ENCODE assay signal across 8 cellular contexts in genomic region chr3:25594007-25594502, GRCh38.
A peak's percentile ranks its signal among the peaks of the same experiment; 100 is the strongest.
DNase-seq lines count a peak whose midpoint lies in the region; ATAC-seq, FAIRE-seq and TF ChIP-seq lines count a peak whose summit lies in the region.

No MANE protein-coding gene starts in this region.

- intact Hi-C loops in endothelial cell of umbilical vein (cut with micrococcal nuclease): loop anchor here (1.0 to 5.0 kb wide), 10 partner anchors 85 to 914 kb away; partner anchors contain the start of gene RARB

- H3K27me3 Mint-ChIP-seq in naive B cell: no peaks in the 10 kb centered on the region

- no peaks in the 10 kb centered on the region for H3K9me1 ChIP-seq in endothelial cell of umbilical vein (replicated peaks; ENCODE audit: control insufficient read depth, extremely low read depth, insufficient read depth, low read length)

- in situ Hi-C loops in GM13976 (cut with MboI; ENCODE audit: low sequenced_read_pairs, unreplicated experiment): loop anchor here (25.0 kb wide), 1 partner anchor 632 kb away; no protein-coding TSS in a partner anchor

- H3K9me3 ChIP-seq in endothelial cell of umbilical vein (replicated peaks; ENCODE audit: control insufficient read depth, insufficient read depth, low read length): no peaks in the 10 kb centered on the region

- H3K4me1 ChIP-seq in endothelial cell of umbilical vein (ENCODE audit: control insufficient read depth, extremely low read depth, insufficient read depth, low read length): peaks cover 6% of the 10 kb centered on the region

- DNase-seq in AML-193 (lab: John Stamatoyannopoulos, UW) (peak; percentile 72 to 79), GM13976 (ENCODE audit: low spot score) (no peak), RCC 7860 (ENCODE audit: low spot score) (peak; percentile 20), endothelial cell of umbilical vein (ENCODE audit: low read depth, low spot score) (peak; percentile 90), naive B cell (peak; percentile 21)
- no peak for DNase-seq in effector CD8-positive, alpha-beta T cell (lab: John Stamatoyannopoulos, UW)

- CTCF ChIA-PET in endothelial cell of umbilical vein (lab: Charles Lee): interaction anchor here (0.5 to 5.0 kb wide), 85 partner anchors 8 to 914 kb away, joined by 3 to 70 read pairs (median 5); partner anchors contain the start of gene RARB

- no TSS peak for BruUV-seq in endothelial cell of umbilical vein (replicated peaks; lab: Mats Ljungman, UMichigan)

- peak; percentile 52 for FAIRE-seq in RCC 7860 (lab: Jason Lieb, UNC)
- peak; percentile 80 for FAIRE-seq in endothelial cell of umbilical vein (lab: Jason Lieb, UNC)

- peak; percentile 42 for ATAC-seq in HG03139 (IDR thresholded peaks at IDR 0.05; ENCODE audit: unreplicated experiment)
- peak; percentile 37 to 61 for ATAC-seq in naive B cell (ENCODE audit: low read depth in 2 of 2)
- no peak for ATAC-seq in GM19397 (IDR thresholded peaks at IDR 0.05; ENCODE audit: unreplicated experiment)

- peaks cover 7 to 8% of the 10 kb centered on the region in 2 donors for H3K36me3 Mint-ChIP-seq in naive B cell

- H4K20me1 ChIP-seq in endothelial cell of umbilical vein (replicated peaks; ENCODE audit: control insufficient read depth, extremely low read depth, insufficient read depth, low read length): no peaks in the 10 kb centered on the region

- H3K79me2 ChIP-seq in endothelial cell of umbilical vein (ENCODE audit: control insufficient read depth, insufficient read depth, low read length): no peaks in the 10 kb centered on the region

- no peak overlapping the region for H3K4me3 ChIP-seq in endothelial cell of umbilical vein (replicated peaks in 1 of 3; ENCODE audit: insufficient read depth in 1 of 3, low read depth in 1 of 3, low read length in 3 of 3)

- TF ChIP-seq CTCF in GM13976 (IDR thresholded peaks at IDR 0.05; ENCODE audit: borderline replicate concordance, control extremely low read depth, extremely low read depth, insufficient read depth, missing control alignments): peak; percentile 50
- TF ChIP-seq CTCF in endothelial cell of umbilical vein (IDR thresholded peaks at IDR 0.05; ENCODE audit: extremely low read depth in 1 of 2, insufficient read depth in 1 of 2, low read depth in 1 of 2, low read length in 2 of 2): peak; percentile 48 to 75

- H3K27ac Mint-ChIP-seq in naive B cell: peak overlapping the region in 2 of 6 donors; percentile 27 to 48

- no peaks in the 10 kb centered on the region for H3K27me3 ChIP-seq in endothelial cell of umbilical vein (ENCODE audit: control insufficient read depth in 2 of 2, insufficient read depth in 2 of 2, low read length in 2 of 2)

- H3K4me1 Mint-ChIP-seq in naive B cell: peaks cover 0 to 5% (median 0%) of the 10 kb centered on the region in 3 donors

- no peak overlapping the region for H3K27ac ChIP-seq in endothelial cell of umbilical vein (ENCODE audit: insufficient read depth, low read depth, low read length)

- TF ChIP-seq POLR2A in endothelial cell of umbilical vein (IDR thresholded peaks at IDR 0.05; ENCODE audit: low read depth, low read length): no peak

- peaks cover 5 to 6% of the 10 kb centered on the region in 2 experiments for H3K36me3 ChIP-seq in endothelial cell of umbilical vein (ENCODE audit: control insufficient read depth in 2 of 2, extremely low read depth in 1 of 2, insufficient read depth in 2 of 2, low read length in 2 of 2)

- POLR2A ChIA-PET in endothelial cell of umbilical vein (lab: Charles Lee): interaction anchor here (2.4 kb wide), 1 partner anchor 166 kb away, joined by 12 read pairs; the partner anchor contains the start of gene RARB

- dilution Hi-C loops in endothelial cell of umbilical vein (cut with MboI; ENCODE audit: extremely low pct_ligation_motif_present, low sequenced_read_pairs): no loop called here

- no peak overlapping the region for H3K4me2 ChIP-seq in endothelial cell of umbilical vein (ENCODE audit: insufficient read depth, low read length)

- no peak overlapping the region for H3K4me3 Mint-ChIP-seq in naive B cell

- no peaks in the 10 kb centered on the region for H3K9me3 Mint-ChIP-seq in naive B cell

- H3K9ac ChIP-seq in endothelial cell of umbilical vein (replicated peaks; ENCODE audit: extremely low read depth, insufficient read depth, low read length): no peak overlapping the region

- H2AFZ ChIP-seq in endothelial cell of umbilical vein (ENCODE audit: low read depth, low read length): no peak overlapping the region

TF ChIP-seq in endothelial cell of umbilical vein, 7 proteins besides CTCF, POLR2A, EP300 and RAD21:
- TF ChIP-seq FOS (IDR thresholded peaks at IDR 0.05; ENCODE audit: borderline replicate concordance, insufficient read depth, low read length) (no peak), GATA2 (IDR thresholded peaks at IDR 0.05; ENCODE audit: insufficient read depth, insufficient read length, low read depth, low read length) (no peak), EZH2 (IDR thresholded peaks at IDR 0.05; ENCODE audit: borderline replicate concordance, low read depth, low read length, severe bottlenecking) (no peak), POLR2AphosphoS5 (IDR thresholded peaks at IDR 0.05; ENCODE audit: insufficient read depth, low read depth, low read length) (no peak), JUN (IDR thresholded peaks at IDR 0.05; ENCODE audit: borderline replicate concordance, insufficient read depth, insufficient read length, low read depth) (no peak), MYC (IDR thresholded peaks at IDR 0.05; ENCODE audit: low read depth, low read length) (no peak), MAX (IDR thresholded peaks at IDR 0.05; ENCODE audit: insufficient read depth, insufficient read length) (no peak)
TF ChIP-seq in endothelial cell of umbilical vein: peak in this region for 0.

Comparison
In these comparisons a context has a peak if more than half of its experiments do, and no peak if none do; other contexts are left out.
1. DNase-seq: peak in AML-193 (2 of 2), RCC 7860 (single experiment), endothelial cell of umbilical vein (single experiment) and naive B cell (single experiment); none in GM13976 (single experiment) and effector CD8-positive, alpha-beta T cell (single experiment).